34 cellular contexts compared by ENCODE assay signal in genomic region chr1:95222629-95223028, GRCh38.
"Had no signal": no experiment of that assay in that cellular context is flagged by ENCODE, and none has a peak within 500 bp of the region (broad histone marks: within the 10 kb centered on the region; RNA-seq: fewer than 3 reads in every experiment).

No MANE protein-coding gene starts in this region.

- H3K36me3 Mint-ChIP-seq: activated CD8-positive, alpha-beta memory T cell treated with anti-CD3 and anti-CD28 coated beads, Interleukin-2, amount 10 ng/mL, durations not matched to agents 7 days and 5 days; activated naive CD8-positive, alpha-beta T cell treated with anti-CD3 and anti-CD28 coated beads for 36 hours had no signal

- H3K4me1 Mint-ChIP-seq: activated CD4-positive, alpha-beta memory T cell treated with anti-CD3 and anti-CD28 coated beads, Interleukin-2, amount 10 ng/mL, durations not matched to agents 7 days and 5 days; activated CD8-positive, alpha-beta memory T cell treated with anti-CD3 and anti-CD28 coated beads, Interleukin-2, amount 10 ng/mL, durations not matched to agents 7 days and 5 days; activated naive CD8-positive, alpha-beta T cell treated with anti-CD3 and anti-CD28 coated beads for 36 hours; activated T-helper 17 cell treated with anti-CD3 and anti-CD28 coated beads, Interleukin-2, amount 50 U/mL, for 72 hours had no signal

- H3K4me3 ChIP-seq: adrenal gland, body of pancreas, breast epithelium had no signal

- DNase-seq: activated CD4-positive, alpha-beta memory T cell treated with anti-CD3 and anti-CD28 coated beads, Interleukin-2, amount 10 ng/mL, durations not matched to agents 7 days and 5 days; activated CD4-positive, alpha-beta T cell treated with anti-CD3 and anti-CD28 coated beads for 1 hour; activated CD4-positive, alpha-beta T cell treated with anti-CD3 and anti-CD28 coated beads for 48 hours; activated CD4-positive, CD25-positive, alpha-beta regulatory T cell; activated CD8-positive, alpha-beta memory T cell treated with anti-CD3 and anti-CD28 coated beads for 24 hours; activated CD8-positive, alpha-beta memory T cell treated with anti-CD3 and anti-CD28 coated beads, Interleukin-2, amount 10 ng/mL, durations not matched to agents 7 days and 5 days; activated CD8-positive, alpha-beta memory T cell treated with anti-CD3 and anti-CD28 coated beads, Interleukin-2, amount 50 U/mL, for 48 hours; activated effector memory CD4-positive, alpha-beta T cell treated with anti-CD3 and anti-CD28 coated beads, Interleukin-2, amount 50 U/mL, for 16 hours; activated naive CD4-positive, alpha-beta T cell; activated naive CD4-positive, alpha-beta T cell treated with anti-CD3 and anti-CD28 coated beads, Interleukin-2, amount 50 U/mL, for 16 hours; activated naive CD8-positive, alpha-beta T cell treated with anti-CD3 and anti-CD28 coated beads for 36 hours; activated T-cell treated with anti-CD3 and anti-CD28 coated beads, Interleukin-2, amount 50 U/mL, for 72 hours; adrenal gland; body of pancreas; MM.1S; MV-4-11; NCI-H1092; NCI-H1436 treated with DMSO at 0.1 percent for 48 hours; NCI-H1694 treated with DMSO at 0.1 percent for 48 hours; NCI-H2029; NCI-H510A; NCI-H526; NCI-H748 treated with DMSO at 0.1 percent for 48 hours; NK-92 treated with Interleukin-12 subunit alpha and Interleukin-12 subunit beta, amount 100 ng/mL, for 24 hours; Right ventricle myocardium superior; SW 1271; T-helper 1 cell; T-helper 2 cell; T-helper 9 cell; WERI-Rb-1 had no signal

- H3K27me3 ChIP-seq: adrenal gland, body of pancreas, breast epithelium had no signal

- H3K36me3 ChIP-seq: adrenal gland, breast epithelium, WERI-Rb-1 had no signal

- ATAC-seq: activated CD8-positive, alpha-beta memory T cell treated with anti-CD3 and anti-CD28 coated beads, Interleukin-2, amount 10 ng/mL, durations not matched to agents 7 days and 5 days; activated T-cell treated with anti-CD3 and anti-CD28 coated beads, Interleukin-2, amount 50 U/mL, for 72 hours; activated T-helper 17 cell treated with anti-CD3 and anti-CD28 coated beads, Interleukin-2, amount 50 U/mL, for 72 hours; body of pancreas had no signal

- FAIRE-seq: astrocyte had no signal

- H3K9me3 Mint-ChIP-seq: activated CD4-positive, alpha-beta memory T cell treated with anti-CD3 and anti-CD28 coated beads, Interleukin-2, amount 10 ng/mL, durations not matched to agents 7 days and 5 days; activated naive CD8-positive, alpha-beta T cell treated with anti-CD3 and anti-CD28 coated beads for 36 hours; activated T-cell treated with anti-CD3 and anti-CD28 coated beads, Interleukin-2, amount 50 U/mL, for 72 hours; activated T-helper 17 cell treated with anti-CD3 and anti-CD28 coated beads, Interleukin-2, amount 50 U/mL, for 72 hours had no signal

- H3K27ac ChIP-seq: adrenal gland, body of pancreas, breast epithelium, KMS-11, WERI-Rb-1 had no signal

- H3K4me3 Mint-ChIP-seq: activated CD4-positive, alpha-beta memory T cell treated with anti-CD3 and anti-CD28 coated beads, Interleukin-2, amount 10 ng/mL, durations not matched to agents 7 days and 5 days; activated CD8-positive, alpha-beta memory T cell treated with anti-CD3 and anti-CD28 coated beads, Interleukin-2, amount 10 ng/mL, durations not matched to agents 7 days and 5 days; activated naive CD8-positive, alpha-beta T cell treated with anti-CD3 and anti-CD28 coated beads for 36 hours; activated T-cell treated with anti-CD3 and anti-CD28 coated beads, Interleukin-2, amount 50 U/mL, for 72 hours; activated T-helper 17 cell treated with anti-CD3 and anti-CD28 coated beads, Interleukin-2, amount 50 U/mL, for 72 hours had no signal

- H3K4me2 ChIP-seq: KMS-11 had no signal

- H3K9ac ChIP-seq: KMS-11 had no signal

- H3K27ac Mint-ChIP-seq: activated CD4-positive, alpha-beta memory T cell treated with anti-CD3 and anti-CD28 coated beads, Interleukin-2, amount 10 ng/mL, durations not matched to agents 7 days and 5 days; activated CD8-positive, alpha-beta memory T cell treated with anti-CD3 and anti-CD28 coated beads, Interleukin-2, amount 10 ng/mL, durations not matched to agents 7 days and 5 days; activated naive CD8-positive, alpha-beta T cell treated with anti-CD3 and anti-CD28 coated beads for 36 hours; activated T-cell treated with anti-CD3 and anti-CD28 coated beads, Interleukin-2, amount 50 U/mL, for 72 hours; activated T-helper 17 cell treated with anti-CD3 and anti-CD28 coated beads, Interleukin-2, amount 50 U/mL, for 72 hours had no signal

- H3K9me3 ChIP-seq: adrenal gland, body of pancreas, breast epithelium had no signal

- H3K4me1 ChIP-seq: adrenal gland, breast epithelium had no signal
